ENCODE assay signal across 29 cellular contexts in genomic region chr3:57095361-57095760, GRCh38. TPM values are rescaled to one million over a fixed set of nuclear protein-coding genes. Genes with fewer than 3 reads are reported as not detected.
"Had no signal": no experiment of that assay in that cellular context is flagged by ENCODE, and none has a peak within 500 bp of the region (broad histone marks: within the 10 kb centered on the region; RNA-seq: fewer than 3 reads in every experiment).

No MANE protein-coding gene starts in this region.

- ATAC-seq: effector memory CD8-positive, alpha-beta T cell; foreskin keratinocyte; gastroesophageal sphincter; left cardiac atrium; left lung; natural killer cell treated with Interleukin-12 subunit alpha and Interleukin-12 subunit beta and Interleukin-15 and Interleukin-18, amount 100 ng/mL, for 72 hours; right cardiac atrium; stimulated activated effector memory CD8-positive, alpha-beta T cell treated with anti-CD3 and anti-CD28 coated beads, Interleukin-12 subunit alpha, Interleukin-12 subunit beta, amount 100 ng/mL, for 72 hours had no signal

- H3K9me3 Mint-ChIP-seq: effector memory CD8-positive, alpha-beta T cell; naive B cell; natural killer cell treated with Interleukin-12 subunit alpha and Interleukin-12 subunit beta and Interleukin-15 and Interleukin-18, amount 100 ng/mL, for 72 hours; stimulated activated effector memory CD8-positive, alpha-beta T cell treated with anti-CD3 and anti-CD28 coated beads, Interleukin-12 subunit alpha, Interleukin-12 subunit beta, amount 100 ng/mL, for 72 hours had no signal

- H3K36me3 Mint-ChIP-seq: naive B cell; natural killer cell treated with Interleukin-12 subunit alpha and Interleukin-12 subunit beta and Interleukin-15 and Interleukin-18, amount 100 ng/mL, for 72 hours; stimulated activated effector memory CD8-positive, alpha-beta T cell treated with anti-CD3 and anti-CD28 coated beads, Interleukin-12 subunit alpha, Interleukin-12 subunit beta, amount 100 ng/mL, for 72 hours had no signal

- H3K4me3 Mint-ChIP-seq: effector memory CD8-positive, alpha-beta T cell; naive B cell; natural killer cell treated with Interleukin-12 subunit alpha and Interleukin-12 subunit beta and Interleukin-15 and Interleukin-18, amount 100 ng/mL, for 72 hours; stimulated activated effector memory CD8-positive, alpha-beta T cell treated with anti-CD3 and anti-CD28 coated beads, Interleukin-12 subunit alpha, Interleukin-12 subunit beta, amount 100 ng/mL, for 72 hours had no signal

- H3K27me3 Mint-ChIP-seq: natural killer cell treated with Interleukin-12 subunit alpha and Interleukin-12 subunit beta and Interleukin-15 and Interleukin-18, amount 100 ng/mL, for 72 hours had no signal

- H2AFZ ChIP-seq: hepatocyte had no signal

- H3K9me3 ChIP-seq: gastroesophageal sphincter, heart left ventricle, left lung, ovary, psoas muscle, sigmoid colon, stomach, thyroid gland had no signal

- H3K27ac Mint-ChIP-seq: effector memory CD8-positive, alpha-beta T cell; naive B cell; natural killer cell treated with Interleukin-12 subunit alpha and Interleukin-12 subunit beta and Interleukin-15 and Interleukin-18, amount 100 ng/mL, for 72 hours; stimulated activated effector memory CD8-positive, alpha-beta T cell treated with anti-CD3 and anti-CD28 coated beads, Interleukin-12 subunit alpha, Interleukin-12 subunit beta, amount 100 ng/mL, for 72 hours had no signal

- DNase-seq: cerebellar nuclear complex; cortex of kidney; effector memory CD8-positive, alpha-beta T cell; foreskin keratinocyte; heart left ventricle; left cardiac atrium; left lung; naive B cell; occipital lobe; psoas muscle; right cardiac atrium; sigmoid colon; stimulated activated CD4-positive, alpha-beta T cell treated with anti-CD3 and anti-CD28 coated beads, Interleukin-2, amount 100 ng/mL, for 24 hours; stimulated activated CD4-positive, alpha-beta T cell treated with anti-CD3 and anti-CD28 coated beads, Interleukin-4, amount 100 ng/mL, for 24 hours; stimulated activated naive CD4-positive, alpha-beta T cell treated with Interleukin-2 at 50 U/mL for 16 hours; stomach; thyroid gland; trophoblast cell had no signal

- H3K4me1 Mint-ChIP-seq: stimulated activated effector memory CD8-positive, alpha-beta T cell treated with anti-CD3 and anti-CD28 coated beads, Interleukin-12 subunit alpha, Interleukin-12 subunit beta, amount 100 ng/mL, for 72 hours had no signal

- H3K27me3 ChIP-seq: foreskin keratinocyte, gastroesophageal sphincter, heart left ventricle, hepatocyte, left lung, ovary, sigmoid colon, stomach, thyroid gland had no signal

- H3K27ac ChIP-seq: foreskin keratinocyte, gastroesophageal sphincter, hepatocyte, left lung, psoas muscle, thyroid gland had no signal

- H3K79me2 ChIP-seq: hepatocyte had no signal

- H3K4me2 ChIP-seq: hepatocyte had no signal

- H3K36me3 ChIP-seq: left lung, ovary, thyroid gland had no signal

- H3K4me3 ChIP-seq: gastroesophageal sphincter, hepatocyte, left lung, ovary, psoas muscle, sigmoid colon, stomach, thyroid gland had no signal

- H3K4me1 ChIP-seq: foreskin keratinocyte, left lung had no signal

RNA-seq across cellular contexts. Expression of gene SPATA12, which starts 34.9 kb away (rescaled TPM):
- total RNA-seq: foreskin keratinocyte; gastroesophageal sphincter; left cardiac atrium; lower leg skin; lung microvascular endothelial cell; mesenteric fat pad; natural killer cell treated with Interleukin-12 subunit alpha and Interleukin-12 subunit beta and Interleukin-15 and Interleukin-18, amount 100 ng/mL, for 72 hours; occipital lobe; psoas muscle; right cardiac atrium; sigmoid colon; skeletal muscle tissue; stomach; temporal lobe; thyroid gland; ureter had no signal
